Comparison of ENCODE assay signal across 18 cellular contexts in the genomic region with DNA sequence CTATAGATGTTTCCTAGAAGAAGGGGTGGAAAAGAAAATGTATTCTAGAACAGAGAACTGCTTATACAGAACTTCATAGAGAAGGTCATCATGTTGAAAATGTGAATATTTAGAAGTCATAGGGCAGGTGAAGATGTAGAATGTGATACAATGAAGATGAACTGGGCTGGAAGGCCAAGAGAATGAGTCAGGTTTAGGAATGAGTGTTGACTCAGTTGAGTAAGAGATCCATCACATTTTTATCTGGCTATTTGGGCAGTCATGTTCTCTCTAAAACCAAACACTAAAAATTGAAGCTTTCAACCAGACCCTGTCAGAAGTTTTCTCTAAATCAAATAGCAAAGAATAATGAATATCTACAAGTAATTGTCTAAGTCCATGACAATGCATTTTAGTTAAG.
DNase-seq lines count a peak whose midpoint lies in the region; ATAC-seq and TF ChIP-seq lines count a peak whose summit lies in the region.
"Had no signal": no experiment of that assay in that cellular context is flagged by ENCODE, and none has a peak within 500 bp of the region (broad histone marks: within the 10 kb centered on the region; RNA-seq: fewer than 3 reads in every experiment).

No MANE protein-coding gene starts in this region.

- no peaks in the 10 kb centered on the region for H3K9me3 ChIP-seq in RWPE2 (ENCODE audit: severe bottlenecking)

- no peaks in the 10 kb centered on the region for H3K36me3 ChIP-seq in RWPE2 (ENCODE audit: low read depth)

- H3K27ac Mint-ChIP-seq in activated T-helper 17 cell treated with anti-CD3 and anti-CD28 coated beads, Interleukin-2, amount 50 U/mL, for 72 hours: no peak overlapping the region
- H3K27ac Mint-ChIP-seq: B cell, HFFc6 had no signal

- no peak overlapping the region for H3K4me3 Mint-ChIP-seq in activated T-helper 17 cell treated with anti-CD3 and anti-CD28 coated beads, Interleukin-2, amount 50 U/mL, for 72 hours
- H3K4me3 Mint-ChIP-seq: B cell, HFFc6 had no signal

- H3K4me1 ChIP-seq in RWPE2 (ENCODE audit: insufficient read depth, poor library complexity, severe bottlenecking) (no peaks in the 10 kb centered on the region), foreskin keratinocyte (no peaks in the 10 kb centered on the region)

- no peaks in the 10 kb centered on the region for H3K27me3 Mint-ChIP-seq in activated T-helper 17 cell treated with anti-CD3 and anti-CD28 coated beads, Interleukin-2, amount 50 U/mL, for 72 hours
- H3K27me3 Mint-ChIP-seq: B cell had no signal

- no peak overlapping the region for H3K27ac ChIP-seq in RWPE2 (ENCODE audit: poor library complexity, severe bottlenecking)
- H3K27ac ChIP-seq in foreskin keratinocyte: no peak overlapping the region
- H3K27ac ChIP-seq: HL-60, KMS-11 had no signal

- no peaks in the 10 kb centered on the region for H3K27me3 ChIP-seq in RWPE2 (ENCODE audit: insufficient read depth, poor library complexity, severe bottlenecking)
- H3K27me3 ChIP-seq in foreskin keratinocyte: no peaks in the 10 kb centered on the region

- no peak overlapping the region for H3K4me3 ChIP-seq in RWPE2 (ENCODE audit: severe bottlenecking)

- no peaks in the 10 kb centered on the region for H3K36me3 Mint-ChIP-seq in activated T-helper 17 cell treated with anti-CD3 and anti-CD28 coated beads, Interleukin-2, amount 50 U/mL, for 72 hours (ENCODE audit: low read depth)

- DNase-seq in AG20443 (ENCODE audit: low spot score) (peak; percentile 18), HT1080 (ENCODE audit: low read depth) (peak; percentile 32), RWPE2 (ENCODE audit: low spot score) (no peak), foreskin keratinocyte (peak in 1 of 2 donors; percentile 38), pons (ENCODE audit: low spot score) (no peak)
- DNase-seq: H7, HFFc6, NCI-H1694, NCI-H2081 treated with DMSO at 0.1 percent for 48 hours, NCI-H2171 treated with DMSO at 0.1 percent for 48 hours, NCI-H446, NCI-H526, SHP77 had no signal

- TF ChIP-seq CTCF in RWPE2 (IDR thresholded peaks at IDR 0.05; ENCODE audit: poor library complexity, severe bottlenecking) (no peak), foreskin keratinocyte (conservative IDR thresholded peaks at IDR 0.05) (no peak)

- H3K4me1 Mint-ChIP-seq in activated T-helper 17 cell treated with anti-CD3 and anti-CD28 coated beads, Interleukin-2, amount 50 U/mL, for 72 hours: no peaks in the 10 kb centered on the region
- H3K4me1 Mint-ChIP-seq: B cell had no signal

- ATAC-seq in RWPE2 (ENCODE audit: low read depth): peak; percentile 52; the same call in 1 of the 3 replicates
- peak; percentile 32 for ATAC-seq in foreskin keratinocyte
- no peak for ATAC-seq in GM21447 (IDR thresholded peaks at IDR 0.05; ENCODE audit: unreplicated experiment)
- no peak for ATAC-seq in activated T-helper 17 cell treated with anti-CD3 and anti-CD28 coated beads, Interleukin-2, amount 50 U/mL, for 72 hours (replicated peaks)

- no peaks in the 10 kb centered on the region for H3K9me3 Mint-ChIP-seq in activated T-helper 17 cell treated with anti-CD3 and anti-CD28 coated beads, Interleukin-2, amount 50 U/mL, for 72 hours
- H3K9me3 Mint-ChIP-seq: HFFc6 had no signal

Comparison
In these comparisons a context has a peak if more than half of its experiments do, and no peak if none do; other contexts are left out.
1. DNase-seq: peak in AG20443 (single experiment) and HT1080 (single experiment); none in RWPE2 (single experiment) and pons (single experiment).
2. ATAC-seq: peak in RWPE2 (single experiment) and foreskin keratinocyte (single experiment); none in GM21447 (single experiment) and activated T-helper 17 cell treated with anti-CD3 and anti-CD28 coated beads, Interleukin-2, amount 50 U/mL, for 72 hours (single experiment).